Comparison of ENCODE assay signal across 11 cellular contexts in the genomic region with DNA sequence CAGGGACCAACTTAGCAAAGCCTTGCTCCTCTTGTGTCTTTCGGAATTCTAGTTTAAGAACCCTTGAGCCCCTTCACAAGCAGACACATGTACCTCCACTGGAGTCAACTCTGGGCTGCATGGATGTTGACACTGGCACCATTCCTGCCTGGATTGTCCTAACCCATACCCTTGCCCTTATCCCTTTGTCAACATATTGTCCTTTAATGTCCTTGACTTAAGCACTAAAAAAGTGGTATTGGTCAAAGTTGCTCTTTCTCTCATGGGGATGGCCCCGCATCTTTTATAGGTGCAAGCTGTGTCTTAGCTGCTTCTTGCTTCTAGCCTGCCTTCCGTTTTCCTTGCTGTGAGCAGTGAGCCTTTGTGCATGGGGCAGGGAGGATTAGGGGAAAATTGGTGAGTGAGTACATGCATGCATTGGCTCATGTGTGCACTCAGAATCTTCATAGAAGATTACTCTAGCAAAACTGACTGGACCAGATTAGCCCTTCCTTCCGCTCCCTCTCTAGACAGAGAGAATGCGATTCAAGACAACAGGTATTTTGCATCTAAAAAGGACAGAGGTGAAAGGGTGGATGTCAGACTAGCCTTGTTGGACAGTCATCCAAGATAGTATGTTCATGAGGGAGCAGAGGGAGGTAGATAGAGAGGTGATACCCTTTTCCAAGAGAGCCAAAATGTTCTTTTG. TPM values are rescaled to one million over a fixed set of nuclear protein-coding genes. Genes with fewer than 3 reads are reported as not detected.
DNase-seq lines count a peak whose midpoint lies in the region; ATAC-seq and TF ChIP-seq lines count a peak whose summit lies in the region.
"Had no signal": no experiment of that assay in that cellular context is flagged by ENCODE, and none has a peak within 500 bp of the region (broad histone marks: within the 10 kb centered on the region; RNA-seq: fewer than 3 reads in every experiment).

No MANE protein-coding gene starts in this region.

- H3K27ac Mint-ChIP-seq in CD14-positive monocyte = peak overlapping the region; percentile 74 to 94 (median 85)
- peak overlapping the region; percentile 80 to 99 for H3K27ac Mint-ChIP-seq in natural killer cell treated with Interleukin-12 subunit alpha and Interleukin-12 subunit beta and Interleukin-15 and Interleukin-18, amount 100 ng/mL, for 72 hours

- H3K9me3 Mint-ChIP-seq in CD14-positive monocyte = no peaks in the 10 kb centered on the region
- no peaks in the 10 kb centered on the region for H3K9me3 Mint-ChIP-seq in natural killer cell treated with Interleukin-12 subunit alpha and Interleukin-12 subunit beta and Interleukin-15 and Interleukin-18, amount 100 ng/mL, for 72 hours

- DNase-seq in CD14-positive monocyte (ENCODE audit: low spot score) (no peak), caudate nucleus (lab: John Stamatoyannopoulos, UW) (no peak), SKM-1 treated with dmso at 0.1 percent for 144 hours (lab: John Stamatoyannopoulos, UW; ENCODE audit: unreplicated experiment) (no peak), AG20443 (ENCODE audit: low spot score) (no peak), COLO829 (ENCODE audit: low spot score) (no peak)
- DNase-seq in natural killer cell treated with Interleukin-12 subunit alpha and Interleukin-12 subunit beta and Interleukin-15 and Interleukin-18, amount 100 ng/mL, for 72 hours (ENCODE audit: low spot score) = no peak
- DNase-seq: cortex of kidney, testis had no signal

- peak overlapping the region; percentile 49 for H3K27ac ChIP-seq in caudate nucleus (ENCODE audit: low read depth, low read length)
- H3K27ac ChIP-seq: SK-N-MC, testis had no signal

- H3K4me1 Mint-ChIP-seq in CD14-positive monocyte = peaks cover 77% of the 10 kb centered on the region
- H3K4me1 Mint-ChIP-seq in natural killer cell treated with Interleukin-12 subunit alpha and Interleukin-12 subunit beta and Interleukin-15 and Interleukin-18, amount 100 ng/mL, for 72 hours (ENCODE audit: low read depth in 2 of 2) = peaks cover 55 to 79% of the 10 kb centered on the region in 2 donors

- peaks cover 87 to 91% of the 10 kb centered on the region in 2 donors for H3K36me3 Mint-ChIP-seq in CD14-positive monocyte
- H3K36me3 Mint-ChIP-seq in natural killer cell treated with Interleukin-12 subunit alpha and Interleukin-12 subunit beta and Interleukin-15 and Interleukin-18, amount 100 ng/mL, for 72 hours = peaks cover 51% of the 10 kb centered on the region

- TF ChIP-seq CTCF in CD14-positive monocyte (IDR thresholded peaks at IDR 0.05) = no peak

- no peaks in the 10 kb centered on the region for H3K27me3 Mint-ChIP-seq in CD14-positive monocyte (ENCODE audit: low read depth in 3 of 3)
- H3K27me3 Mint-ChIP-seq in natural killer cell treated with Interleukin-12 subunit alpha and Interleukin-12 subunit beta and Interleukin-15 and Interleukin-18, amount 100 ng/mL, for 72 hours = no peaks in the 10 kb centered on the region

- intact Hi-C loops in CD14-positive monocyte (cut with micrococcal nuclease) = loop anchor here in 1 of 2 donors (5.0 to 10.0 kb wide), 2 partner anchors 42 to 896 kb away; a partner anchor contains a TSS

- ATAC-seq in HG03354 (IDR thresholded peaks at IDR 0.05; ENCODE audit: poor library complexity, severe bottlenecking, unreplicated experiment) = peak; percentile 21
- ATAC-seq in natural killer cell treated with Interleukin-12 subunit alpha and Interleukin-12 subunit beta and Interleukin-15 and Interleukin-18, amount 100 ng/mL, for 72 hours = no peak
- ATAC-seq in GM21367 (IDR thresholded peaks at IDR 0.05; ENCODE audit: unreplicated experiment) = no peak

- H3K4me3 Mint-ChIP-seq in CD14-positive monocyte = peak overlapping the region in 1 of 2 donors; percentile 56
- H3K4me3 Mint-ChIP-seq in natural killer cell treated with Interleukin-12 subunit alpha and Interleukin-12 subunit beta and Interleukin-15 and Interleukin-18, amount 100 ng/mL, for 72 hours = peak overlapping the region; percentile 58

RNA-seq across cellular contexts. Expression of a gene that starts 42.4 kb away (rescaled TPM):
- polyA plus RNA-seq in CD14-positive monocyte = 10 to 100 TPM; 46.6 to 60.3 TPM
- total RNA-seq in natural killer cell treated with Interleukin-12 subunit alpha and Interleukin-12 subunit beta and Interleukin-15 and Interleukin-18, amount 100 ng/mL, for 72 hours = 10 to 100 TPM; 37.3 to 38.6 TPM
